12 cellular contexts compared by ENCODE assay signal in genomic region chr1:209485167-209485566, GRCh38.
DNase-seq lines count a peak whose midpoint lies in the region; ATAC-seq lines count a peak whose summit lies in the region.
"Had no signal": no experiment of that assay in that cellular context is flagged by ENCODE, and none has a peak within 500 bp of the region (broad histone marks: within the 10 kb centered on the region; RNA-seq: fewer than 3 reads in every experiment).

No MANE protein-coding gene starts in this region.

- DNase-seq in NCI-H1436 (lab: John Stamatoyannopoulos, UW), result peak; percentile 10
- DNase-seq in NCI-H1436 treated with DMSO at 0.1 percent for 48 hours (lab: John Stamatoyannopoulos, UW), result no peak
- DNase-seq in NCI-H345 treated with DMSO at 0.1 percent for 48 hours (lab: John Stamatoyannopoulos, UW; ENCODE audit: unreplicated experiment), result peak; percentile 87
- peak; percentile 95 for DNase-seq in epithelial cell of prostate (ENCODE audit: low read depth, low spot score)
- peak; percentile 15 for DNase-seq in renal cortical epithelial cell (ENCODE audit: low read depth)
- no peak for DNase-seq in effector memory CD8-positive, alpha-beta T cell
- DNase-seq: right lobe of liver had no signal

- H3K4me1 Mint-ChIP-seq in effector memory CD8-positive, alpha-beta T cell (ENCODE audit: low read depth in 2 of 2), result peaks cover 0 to 2% of the 10 kb centered on the region in 2 donors
- H3K4me1 Mint-ChIP-seq: memory B cell had no signal

- no peak overlapping the region for H3K27ac Mint-ChIP-seq in effector memory CD8-positive, alpha-beta T cell
- H3K27ac Mint-ChIP-seq: memory B cell had no signal

- no peaks in the 10 kb centered on the region for H3K36me3 Mint-ChIP-seq in effector memory CD8-positive, alpha-beta T cell (ENCODE audit: insufficient read depth)
- H3K36me3 Mint-ChIP-seq: memory B cell had no signal

- peaks cover 2 to 9% of the 10 kb centered on the region in 2 donors for H3K27me3 Mint-ChIP-seq in effector memory CD8-positive, alpha-beta T cell

- ATAC-seq in GM21423 (IDR thresholded peaks at IDR 0.05; ENCODE audit: unreplicated experiment) (no peak), GM19397 (IDR thresholded peaks at IDR 0.05; ENCODE audit: unreplicated experiment) (no peak)
- no peak for ATAC-seq in effector memory CD8-positive, alpha-beta T cell (replicated peaks)

- no peaks in the 10 kb centered on the region for H3K9me3 Mint-ChIP-seq in effector memory CD8-positive, alpha-beta T cell
- H3K9me3 Mint-ChIP-seq: memory B cell had no signal

- no peak overlapping the region for H3K4me3 Mint-ChIP-seq in effector memory CD8-positive, alpha-beta T cell
- H3K4me3 Mint-ChIP-seq: memory B cell had no signal

- peak overlapping the region; percentile 56 for H3K27ac ChIP-seq in epithelial cell of prostate
- H3K27ac ChIP-seq: 22Rv1, cardiac muscle cell, right lobe of liver had no signal

Comparison
In these comparisons a context has a peak if more than half of its experiments do, and no peak if none do; other contexts are left out.
1. DNase-seq: peak in NCI-H1436 (single experiment), NCI-H345 treated with DMSO at 0.1 percent for 48 hours (single experiment), epithelial cell of prostate (single experiment) and renal cortical epithelial cell (single experiment); none in NCI-H1436 treated with DMSO at 0.1 percent for 48 hours (single experiment) and effector memory CD8-positive, alpha-beta T cell (0 of 3).